17 cellular contexts compared by ENCODE assay signal in the genomic region with DNA sequence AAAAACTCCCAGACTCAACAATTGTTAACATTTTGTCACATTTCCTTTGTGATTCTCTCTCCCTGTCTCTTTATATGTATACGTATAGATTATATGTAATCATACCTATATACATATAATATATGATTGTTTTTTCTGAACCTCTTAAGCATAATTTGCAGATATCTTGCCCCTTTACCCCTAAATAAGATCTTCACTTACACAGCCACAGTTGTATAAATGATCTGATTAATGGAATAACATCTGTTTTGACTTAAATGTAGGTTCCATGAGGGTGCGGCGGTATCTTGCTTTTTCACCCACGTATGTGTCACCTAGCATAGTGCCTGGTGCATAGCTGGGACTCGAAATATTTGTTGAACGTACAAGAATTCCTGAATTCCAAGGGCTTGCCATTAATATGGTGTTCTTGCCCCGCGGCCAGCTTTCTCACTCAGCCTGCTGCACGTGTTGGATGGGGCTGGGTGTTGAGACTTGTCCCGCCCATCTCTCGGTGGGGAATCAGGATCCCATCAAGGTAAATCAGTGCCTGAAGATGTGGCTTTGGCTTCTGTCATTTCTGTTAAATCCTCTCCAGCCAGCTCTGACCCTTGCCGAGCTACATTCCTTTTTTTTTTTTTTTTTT. TPM values are rescaled to one million over a fixed set of nuclear protein-coding genes. Genes with fewer than 3 reads are reported as not detected.
A peak's percentile ranks its signal among the peaks of the same experiment; 100 is the strongest.
DNase-seq lines count a peak whose midpoint lies in the region; ATAC-seq, FAIRE-seq and TF ChIP-seq lines count a peak whose summit lies in the region.
"Had no signal": no experiment of that assay in that cellular context is flagged by ENCODE, and none has a peak within 500 bp of the region (broad histone marks: within the 10 kb centered on the region; RNA-seq: fewer than 3 reads in every experiment).

No MANE protein-coding gene starts in this region.

- H4K20me1 ChIP-seq in HepG2 (ENCODE audit: insufficient read depth, low read length): no peaks in the 10 kb centered on the region
- H4K20me1 ChIP-seq in keratinocyte (ENCODE audit: control insufficient read depth, extremely low read depth, insufficient read depth, low read length): no peaks in the 10 kb centered on the region
- no peaks in the 10 kb centered on the region for H4K20me1 ChIP-seq in PC-3 (ENCODE audit: low read length)

- H2AFZ ChIP-seq in HepG2 (ENCODE audit: low read length): no peak overlapping the region
- H2AFZ ChIP-seq in keratinocyte (ENCODE audit: control insufficient read depth, low read length): peak overlapping the region; percentile 36
- H2AFZ ChIP-seq in PC-3 (ENCODE audit: low read length): no peak overlapping the region

- POLR2A ChIA-PET in HepG2 (lab: Yijun Ruan, JAX): interaction anchor here (1.3 to 2.3 kb wide), 2 partner anchors 11 to 53 kb away, joined by 3 to 12 read pairs; a partner anchor contains a TSS
- POLR2A ChIA-PET in PC-3 (lab: Charles Lee; ENCODE audit: unreplicated experiment): no interaction called here

- CTCF ChIA-PET in HepG2 (lab: Yijun Ruan, JAX; ENCODE audit: low intra/inter-chr PET ratio, low total read pairs): no interaction called here
- CTCF ChIA-PET in PC-3 (lab: Charles Lee): interaction anchor here (0.6 kb wide), 3 partner anchors 103 to 1706 kb away, joined by 3 to 5 read pairs (median 5); no protein-coding TSS in a partner anchor

- dilution Hi-C loops in keratinocyte (cut with MboI; ENCODE audit: extremely low pct_ligation_motif_present, low sequenced_read_pairs): no loop called here

- TF ChIP-seq CTCF in HepG2 (CRISPR knock-in tag; IDR thresholded peaks at IDR 0.05): no peak
- no peak for TF ChIP-seq CTCF in right lobe of liver (IDR thresholded peaks at IDR 0.05)
- no peak for TF ChIP-seq CTCF in chondrocyte (IDR thresholded peaks at IDR 0.05)
- TF ChIP-seq CTCF in keratinocyte (optimal IDR thresholded peaks at IDR 0.05 in 1 of 3, IDR thresholded peaks at IDR 0.05 in 1 of 3, conservative IDR thresholded peaks at IDR 0.05 in 1 of 3; ENCODE audit: extremely low read depth in 1 of 3, insufficient read depth in 2 of 3, low read length in 3 of 3): no peak
- no peak for TF ChIP-seq CTCF in upper lobe of right lung (IDR thresholded peaks at IDR 0.05)
- TF ChIP-seq CTCF in PC-3 (conservative IDR thresholded peaks at IDR 0.05; ENCODE audit: low read depth, low read length): no peak

- H3K36me3 ChIP-seq in HepG2 (replicated peaks in 1 of 2; ENCODE audit: control insufficient read depth in 1 of 2, insufficient read depth in 2 of 2, low read length in 2 of 2) (no peaks in the 10 kb centered on the region), right lobe of liver (no peaks in the 10 kb centered on the region), keratinocyte (ENCODE audit: control insufficient read depth in 2 of 2, extremely low read depth in 1 of 2, insufficient read depth in 2 of 2, low read length in 2 of 2) (no peaks in the 10 kb centered on the region), upper lobe of right lung (no peaks in the 10 kb centered on the region), PC-3 (ENCODE audit: low read depth, low read length) (no peaks in the 10 kb centered on the region)

- H3K9me1 ChIP-seq in keratinocyte (ENCODE audit: control insufficient read depth, extremely low read depth, insufficient read depth, low read length): no peaks in the 10 kb centered on the region

- H3K27me3 ChIP-seq in HepG2 (ENCODE audit: control insufficient read depth in 1 of 2, insufficient read depth in 2 of 2, low read length in 2 of 2) (no peaks in the 10 kb centered on the region; a peak in 2 of 5 replicates), right lobe of liver (no peaks in the 10 kb centered on the region), keratinocyte (ENCODE audit: control insufficient read depth, extremely low read depth, insufficient read depth, low read length) (no peaks in the 10 kb centered on the region), upper lobe of right lung (no peaks in the 10 kb centered on the region), PC-3 (ENCODE audit: low read length) (no peaks in the 10 kb centered on the region)

- no peak for TF ChIP-seq POLR2A in HepG2 (IDR thresholded peaks at IDR 0.05; ENCODE audit: insufficient read depth in 1 of 2, low read depth in 2 of 2, low read length in 2 of 2)
- no peak for TF ChIP-seq POLR2A in right lobe of liver (IDR thresholded peaks at IDR 0.05)

- H3K4me2 ChIP-seq in HepG2 (ENCODE audit: low read depth, low read length) (no peak overlapping the region), keratinocyte (ENCODE audit: control insufficient read depth, extremely low read depth, insufficient read depth, low read depth, low read length) (peak overlapping the region; percentile 52), PC-3 (ENCODE audit: low read length) (no peak overlapping the region)

- H3K27ac ChIP-seq in HepG2 (ENCODE audit: extremely low read length, insufficient read depth, low read length) (no peak overlapping the region), right lobe of liver (no peak overlapping the region), keratinocyte (ENCODE audit: control insufficient read depth, insufficient read depth, low read length) (no peak overlapping the region), upper lobe of right lung (no peak overlapping the region), PC-3 (ENCODE audit: low read length) (no peak overlapping the region)
- H3K27ac ChIP-seq: C4-2B, HL-60 had no signal

- H3K4me1 Mint-ChIP-seq in chondrocyte (ENCODE audit: low read depth): peaks cover 9% of the 10 kb centered on the region
- H3K4me1 Mint-ChIP-seq in activated T-helper 1 cell treated with anti-CD3 and anti-CD28 coated beads, Interleukin-12 subunit alpha, Interleukin-12 subunit beta, Interleukin-2, Interleukin-4 antibody, amounts not matched to agents 30 ng/mL and 10 ng/mL and 1 ng/mL, durations not matched to agents 14 hours and 24 hours and 36 hours (ENCODE audit: low read depth): no peaks in the 10 kb centered on the region

- H3K27ac Mint-ChIP-seq in chondrocyte (ENCODE audit: unreplicated experiment): no peak overlapping the region
- no peak overlapping the region for H3K27ac Mint-ChIP-seq in activated T-helper 1 cell treated with anti-CD3 and anti-CD28 coated beads, Interleukin-12 subunit alpha, Interleukin-12 subunit beta, Interleukin-2, Interleukin-4 antibody, amounts not matched to agents 30 ng/mL and 10 ng/mL and 1 ng/mL, durations not matched to agents 14 hours and 24 hours and 36 hours

- H3K4me3 ChIP-seq in HepG2 (replicated peaks in 1 of 3; ENCODE audit: insufficient read depth in 1 of 3, low read depth in 2 of 3, low read length in 3 of 3) (no peak overlapping the region), right lobe of liver (no peak overlapping the region), keratinocyte (ENCODE audit: control insufficient read depth in 2 of 3, extremely low read depth in 1 of 3, insufficient read depth in 2 of 3, low read depth in 1 of 3, low read length in 3 of 3) (no peak overlapping the region), upper lobe of right lung (no peak overlapping the region), PC-3 (ENCODE audit: low read length) (no peak overlapping the region)

- H3K4me3 Mint-ChIP-seq in chondrocyte (ENCODE audit: unreplicated experiment): no peak overlapping the region
- no peak overlapping the region for H3K4me3 Mint-ChIP-seq in activated T-helper 1 cell treated with anti-CD3 and anti-CD28 coated beads, Interleukin-12 subunit alpha, Interleukin-12 subunit beta, Interleukin-2, Interleukin-4 antibody, amounts not matched to agents 30 ng/mL and 10 ng/mL and 1 ng/mL, durations not matched to agents 14 hours and 24 hours and 36 hours

- BruUV-seq in HepG2 (replicated peaks; lab: Mats Ljungman, UMichigan) (no TSS peak), PC-3 (replicated peaks; lab: Mats Ljungman, UMichigan) (no TSS peak)

- no peaks in the 10 kb centered on the region for H3K36me3 Mint-ChIP-seq in chondrocyte (ENCODE audit: low read depth)
- H3K36me3 Mint-ChIP-seq in activated T-helper 1 cell treated with anti-CD3 and anti-CD28 coated beads, Interleukin-12 subunit alpha, Interleukin-12 subunit beta, Interleukin-2, Interleukin-4 antibody, amounts not matched to agents 30 ng/mL and 10 ng/mL and 1 ng/mL, durations not matched to agents 14 hours and 24 hours and 36 hours (ENCODE audit: low read depth): no peaks in the 10 kb centered on the region

- ATAC-seq in HepG2 (no peak), right lobe of liver (no peak), upper lobe of right lung (peak; percentile 25), PC-3 (no peak)

- no peaks in the 10 kb centered on the region for H3K9me3 Mint-ChIP-seq in chondrocyte (ENCODE audit: low read depth)
- no peaks in the 10 kb centered on the region for H3K9me3 Mint-ChIP-seq in activated T-helper 1 cell treated with anti-CD3 and anti-CD28 coated beads, Interleukin-12 subunit alpha, Interleukin-12 subunit beta, Interleukin-2, Interleukin-4 antibody, amounts not matched to agents 30 ng/mL and 10 ng/mL and 1 ng/mL, durations not matched to agents 14 hours and 24 hours and 36 hours

- in situ Hi-C loops in HepG2 (cut with HindIII; ENCODE audit: extremely low pct_ligation_motif_present, low pct_unique_long_range_greater_than_20kb): no loop called here

- no peak for FAIRE-seq in HepG2 (lab: Jason Lieb, UNC)
- FAIRE-seq in keratinocyte (lab: Jason Lieb, UNC): peak; percentile 57

- no peaks in the 10 kb centered on the region for H3K9me2 ChIP-seq in PC-3 (replicated peaks; ENCODE audit: low read length)

- intact Hi-C loops in HepG2 (cut with micrococcal nuclease; ENCODE audit: unreplicated experiment): no loop called here
- intact Hi-C loops in right lobe of liver (cut with DNase I): no loop called here
- intact Hi-C loops in upper lobe of right lung (cut with DNase I): loop anchor here (10.0 kb wide), 1 partner anchor 106 kb away; no protein-coding TSS in a partner anchor
- intact Hi-C loops in activated T-helper 1 cell treated with anti-CD3 and anti-CD28 coated beads, Interleukin-12 subunit alpha, Interleukin-12 subunit beta, Interleukin-2, Interleukin-4 antibody, amounts not matched to agents 30 ng/mL and 10 ng/mL and 1 ng/mL, durations not matched to agents 14 hours and 24 hours and 36 hours (cut with micrococcal nuclease): no loop called here
- intact Hi-C loops in PC-3 (cut with micrococcal nuclease): no loop called here

- H3K79me2 ChIP-seq in HepG2 (ENCODE audit: insufficient read depth, low read length) (no peaks in the 10 kb centered on the region), keratinocyte (ENCODE audit: control insufficient read depth, insufficient read depth, low read length) (no peaks in the 10 kb centered on the region), PC-3 (ENCODE audit: low read length) (no peaks in the 10 kb centered on the region)

- TF ChIP-seq EP300 in HepG2 (IDR thresholded peaks at IDR 0.05; ENCODE audit: low read depth in 2 of 2, low read length in 2 of 2) (no peak), HepG2 (CRISPR knock-in tag; IDR thresholded peaks at IDR 0.05; ENCODE audit: borderline replicate concordance) (no peak)

- peaks cover 75% of the 10 kb centered on the region for H3K4me1 ChIP-seq in HepG2 (ENCODE audit: insufficient read depth, low read length)
- peaks cover 0 to 18% (median 0%) of the 10 kb centered on the region in 4 donors for H3K4me1 ChIP-seq in right lobe of liver
- H3K4me1 ChIP-seq in keratinocyte (ENCODE audit: control insufficient read depth, extremely low read depth, insufficient read depth, low read length): peaks cover 14% of the 10 kb centered on the region
- H3K4me1 ChIP-seq in upper lobe of right lung: peaks cover 22% of the 10 kb centered on the region
- H3K4me1 ChIP-seq in PC-3 (ENCODE audit: insufficient read depth, low read length): no peaks in the 10 kb centered on the region

- no peaks in the 10 kb centered on the region for H3K27me3 Mint-ChIP-seq in chondrocyte (ENCODE audit: low read depth)
- peaks cover 10% of the 10 kb centered on the region for H3K27me3 Mint-ChIP-seq in activated T-helper 1 cell treated with anti-CD3 and anti-CD28 coated beads, Interleukin-12 subunit alpha, Interleukin-12 subunit beta, Interleukin-2, Interleukin-4 antibody, amounts not matched to agents 30 ng/mL and 10 ng/mL and 1 ng/mL, durations not matched to agents 14 hours and 24 hours and 36 hours (ENCODE audit: insufficient read depth)

- no peaks in the 10 kb centered on the region for H3F3A ChIP-seq in PC-3 (ENCODE audit: low read length, unreplicated experiment)

- WGBS in HepG2 (ENCODE audit: low lambda C conversion rate): 73% methylated on average over 12 of the region's 12 CpGs
- 89% methylated on average over 8 of the region's 12 CpGs for WGBS in right lobe of liver (ENCODE audit: insufficient coverage, low coverage, low lambda C conversion rate, missing lambda C conversion rate)

- H3K9ac ChIP-seq in HepG2 (ENCODE audit: insufficient read depth, low read depth, low read length) (no peak overlapping the region), keratinocyte (ENCODE audit: control insufficient read depth, extremely low read depth, insufficient read depth, low read length) (no peak overlapping the region), PC-3 (ENCODE audit: low read length) (no peak overlapping the region)

- no peak for TF ChIP-seq RAD21 in HepG2 (CRISPR knock-in tag; IDR thresholded peaks at IDR 0.05)

- DNase-seq in HepG2 (ENCODE audit: low spot score) (no peak), right lobe of liver (no peak), chondrocyte (ENCODE audit: low spot score) (peak; percentile 50), keratinocyte (ENCODE audit: low read depth, low spot score) (no peak), upper lobe of right lung (no peak), PC-3 (no peak)
- no peak for DNase-seq in activated T-helper 1 cell treated with anti-CD3 and anti-CD28 coated beads, Interleukin-12 subunit alpha, Interleukin-12 subunit beta, Interleukin-2, Interleukin-4 antibody, amounts not matched to agents 30 ng/mL and 10 ng/mL and 1 ng/mL, durations not matched to agents 14 hours and 24 hours and 36 hours (ENCODE audit: low spot score)
- no peak for DNase-seq in stimulated activated CD8-positive, alpha-beta memory T cell treated with anti-CD3 and anti-CD28 coated beads, Interleukin-4, amount 100 ng/mL, for 48 hours
- DNase-seq: DMS53, GF-D8, Karpas-422, NCI-H1417 treated with DMSO at 0.1 percent for 48 hours, NCI-H2029 treated with DMSO at 0.1 percent for 48 hours, NCI-H524 had no signal

- H3K9me3 ChIP-seq in HepG2 (ENCODE audit: low read length) (no peaks in the 10 kb centered on the region), right lobe of liver (no peaks in the 10 kb centered on the region), keratinocyte (ENCODE audit: control insufficient read depth, low read depth, low read length) (no peaks in the 10 kb centered on the region), upper lobe of right lung (no peaks in the 10 kb centered on the region), PC-3 (ENCODE audit: low read length) (no peaks in the 10 kb centered on the region)

RNA-seq across cellular contexts. Expression of a gene that starts 10.4 kb away (rescaled TPM):
- total RNA-seq in HepG2 (2016; rRNA removed; fragmentation: Illumina TruSeq; extraction: Trizol): 16.5 and 18.6 TPM in 2 replicates
- 10.8 and 15.2 TPM in 2 replicates for total RNA-seq in HepG2 (2016; cell fraction: cytosol; rRNA removed; fragmentation: Illumina TruSeq; extraction: Trizol; ENCODE audit: low read depth)
- 15.1 and 16.2 TPM in 2 replicates for total RNA-seq in HepG2 (2016; cell fraction: insoluble cytoplasmic fraction; rRNA removed; fragmentation: Illumina TruSeq; extraction: Trizol)
- total RNA-seq in HepG2 (2016; cell fraction: membrane; rRNA removed; fragmentation: Illumina TruSeq; extraction: Trizol): 25.3 and 29.5 TPM in 2 replicates
- 15.3 and 19.6 TPM in 2 replicates for total RNA-seq in HepG2 (2016; cell fraction: nucleus; rRNA removed; fragmentation: Illumina TruSeq; extraction: Trizol)
- 70.2 and 74.1 TPM in 2 replicates for polyA plus RNA-seq in HepG2 (2011; rRNA removed)
- polyA plus RNA-seq in HepG2 (2011; cell fraction: cytosol; rRNA removed): 93.3 and 98.4 TPM in 2 replicates
- 35.2 and 44.3 TPM in 2 replicates for polyA plus RNA-seq in HepG2 (2011; cell fraction: nucleus; rRNA removed)
- 45.7 and 46.8 TPM in 2 replicates for polyA plus RNA-seq in HepG2 (2012)
- polyA plus RNA-seq in HepG2 (2016; cell fraction: cytosol; fragmentation: Illumina TruSeq; extraction: Trizol; ENCODE audit: low read depth): 48.1 and 71.4 TPM in 2 replicates
- polyA plus RNA-seq in HepG2 (2016; cell fraction: insoluble cytoplasmic fraction; fragmentation: Illumina TruSeq; extraction: Trizol; ENCODE audit: low read depth): 55.8 and 57.5 TPM in 2 replicates
- polyA plus RNA-seq in HepG2 (2016; cell fraction: membrane; fragmentation: Illumina TruSeq; extraction: Trizol; ENCODE audit: low read depth): 67.6 and 91.3 TPM in 2 replicates
- polyA plus RNA-seq in HepG2 (2016; cell fraction: nucleus; fragmentation: Illumina TruSeq; extraction: Trizol; ENCODE audit: insufficient read depth, low read depth): 68.3 and 69.5 TPM in 2 replicates
- 47.1 and 62.0 TPM in 2 replicates for polyA minus RNA-seq in HepG2 (2011; rRNA and poly(A)+ RNA removed; ENCODE audit: low replicate concordance)
- polyA minus RNA-seq in HepG2 (2011; cell fraction: cytosol; rRNA and poly(A)+ RNA removed): 11.5 and 14.7 TPM in 2 replicates
- polyA minus RNA-seq in HepG2 (2011; cell fraction: nucleus; rRNA and poly(A)+ RNA removed): 7.6 and 12.7 TPM in 2 replicates
- 10 to 100 TPM; 11.4 to 16.0 (median 12.8) TPM for total RNA-seq in right lobe of liver
- 30.9 to 34.1 TPM (median 32.5 TPM) in 3 replicates for total RNA-seq in chondrocyte
- polyA plus RNA-seq in keratinocyte: 82.3 to 109 TPM (median 109 TPM) in 3 replicates
- 7.6 TPM for polyA plus RNA-seq in keratinocyte (2011; ENCODE audit: low read depth)
- polyA plus RNA-seq in keratinocyte (2011; cell fraction: cytosol; rRNA removed): 110 and 123 TPM in 2 replicates
- 79.0 and 84.6 TPM in 2 replicates for polyA plus RNA-seq in keratinocyte (2011; cell fraction: nucleus; rRNA removed)
- 48.2 and 69.9 TPM in 2 replicates for polyA plus RNA-seq in keratinocyte (2012; ENCODE audit: low replicate concordance)
- polyA minus RNA-seq in keratinocyte: 40.9 to 65.6 TPM (median 48.7 TPM) in 3 replicates
- 34.0 TPM for polyA minus RNA-seq in keratinocyte (2011; cell fraction: cytosol; rRNA and poly(A)+ RNA removed)
- polyA minus RNA-seq in keratinocyte (2011; cell fraction: nucleus; rRNA and poly(A)+ RNA removed): 14.7 and 18.5 TPM in 2 replicates
- total RNA-seq in upper lobe of right lung: 30.8 TPM
- total RNA-seq in activated T-helper 1 cell treated with anti-CD3 and anti-CD28 coated beads, Interleukin-12 subunit alpha, Interleukin-12 subunit beta, Interleukin-2, Interleukin-4 antibody, amounts not matched to agents 30 ng/mL and 10 ng/mL and 1 ng/mL, durations not matched to agents 14 hours and 24 hours and 36 hours: 14.6 and 16.4 TPM in 2 replicates
- 21.9 and 27.5 TPM in 2 replicates for total RNA-seq in PC-3 (2014; rRNA removed)

RNA-seq across cellular contexts. Expression of a gene that starts 17.5 kb away (rescaled TPM):
- not detected in 2 replicates for total RNA-seq in HepG2 (2016; rRNA removed; fragmentation: Illumina TruSeq; extraction: Trizol)
- total RNA-seq in HepG2 (2016; cell fraction: cytosol; rRNA removed; fragmentation: Illumina TruSeq; extraction: Trizol; ENCODE audit: low read depth): not detected in 2 replicates
- not detected in 2 replicates for total RNA-seq in HepG2 (2016; cell fraction: insoluble cytoplasmic fraction; rRNA removed; fragmentation: Illumina TruSeq; extraction: Trizol)
- total RNA-seq in HepG2 (2016; cell fraction: membrane; rRNA removed; fragmentation: Illumina TruSeq; extraction: Trizol): not detected in 2 replicates
- not detected in 2 replicates for total RNA-seq in HepG2 (2016; cell fraction: nucleus; rRNA removed; fragmentation: Illumina TruSeq; extraction: Trizol)
- not detected in 2 replicates for polyA plus RNA-seq in HepG2 (2011; rRNA removed)
- not detected in 2 replicates for polyA plus RNA-seq in HepG2 (2011; cell fraction: cytosol; rRNA removed)
- not detected in 2 replicates for polyA plus RNA-seq in HepG2 (2011; cell fraction: nucleus; rRNA removed)
- not detected in 2 replicates for polyA plus RNA-seq in HepG2 (2012)
- polyA plus RNA-seq in HepG2 (2016; cell fraction: cytosol; fragmentation: Illumina TruSeq; extraction: Trizol; ENCODE audit: low read depth): not detected in 2 replicates
- not detected in 2 replicates for polyA plus RNA-seq in HepG2 (2016; cell fraction: insoluble cytoplasmic fraction; fragmentation: Illumina TruSeq; extraction: Trizol; ENCODE audit: low read depth)
- not detected in 2 replicates for polyA plus RNA-seq in HepG2 (2016; cell fraction: membrane; fragmentation: Illumina TruSeq; extraction: Trizol; ENCODE audit: low read depth)
- polyA plus RNA-seq in HepG2 (2016; cell fraction: nucleus; fragmentation: Illumina TruSeq; extraction: Trizol; ENCODE audit: insufficient read depth, low read depth): not detected in 2 replicates
- polyA minus RNA-seq in HepG2 (2011; rRNA and poly(A)+ RNA removed; ENCODE audit: low replicate concordance): not detected in 2 replicates
- polyA minus RNA-seq in HepG2 (2011; cell fraction: cytosol; rRNA and poly(A)+ RNA removed): not detected in 2 replicates
- polyA minus RNA-seq in HepG2 (2011; cell fraction: nucleus; rRNA and poly(A)+ RNA removed): not detected in 2 replicates
- not detected for total RNA-seq in right lobe of liver
- total RNA-seq in chondrocyte: not detected in 3 replicates
- not detected in 3 replicates for polyA plus RNA-seq in keratinocyte
- polyA plus RNA-seq in keratinocyte (2011; ENCODE audit: low read depth): not detected
- not detected in 2 replicates for polyA plus RNA-seq in keratinocyte (2011; cell fraction: cytosol; rRNA removed)
- not detected in 2 replicates for polyA plus RNA-seq in keratinocyte (2011; cell fraction: nucleus; rRNA removed)
- polyA plus RNA-seq in keratinocyte (2012; ENCODE audit: low replicate concordance): not detected in 2 replicates
- not detected in 3 replicates for polyA minus RNA-seq in keratinocyte
- not detected for polyA minus RNA-seq in keratinocyte (2011; cell fraction: cytosol; rRNA and poly(A)+ RNA removed)
- not detected in 2 replicates for polyA minus RNA-seq in keratinocyte (2011; cell fraction: nucleus; rRNA and poly(A)+ RNA removed)
- total RNA-seq in upper lobe of right lung: not detected
- not detected in 2 replicates for total RNA-seq in activated T-helper 1 cell treated with anti-CD3 and anti-CD28 coated beads, Interleukin-12 subunit alpha, Interleukin-12 subunit beta, Interleukin-2, Interleukin-4 antibody, amounts not matched to agents 30 ng/mL and 10 ng/mL and 1 ng/mL, durations not matched to agents 14 hours and 24 hours and 36 hours
- total RNA-seq in PC-3 (2014; rRNA removed): not detected in 2 replicates
- total RNA-seq: A172 had no signal
